Comparison of ENCODE assay signal across 8 cellular contexts in genomic region chr3:120561251-120562045, GRCh38. TPM values are rescaled to one million over a fixed set of nuclear protein-coding genes. Genes with fewer than 3 reads are reported as not detected.
DNase-seq lines count a peak whose midpoint lies in the region; ATAC-seq and TF ChIP-seq lines count a peak whose summit lies in the region.

No MANE protein-coding gene starts in this region.

- peaks cover 14% of the 10 kb centered on the region for H3K4me1 Mint-ChIP-seq in activated T-helper 17 cell treated with anti-CD3 and anti-CD28 coated beads, Interleukin-2, amount 50 U/mL, for 72 hours

- no peaks in the 10 kb centered on the region for H3K9me3 Mint-ChIP-seq in activated T-helper 17 cell treated with anti-CD3 and anti-CD28 coated beads, Interleukin-2, amount 50 U/mL, for 72 hours

- no peaks in the 10 kb centered on the region for H3K27me3 ChIP-seq in foreskin keratinocyte
- no peaks in the 10 kb centered on the region for H3K27me3 ChIP-seq in ovary
- no peaks in the 10 kb centered on the region for H3K27me3 ChIP-seq in upper lobe of left lung

- TF ChIP-seq EP300 in ovary (IDR thresholded peaks at IDR 0.05) (no peak), upper lobe of left lung (IDR thresholded peaks at IDR 0.05) (no peak)

- H3K36me3 ChIP-seq in ovary (no peaks in the 10 kb centered on the region), upper lobe of left lung (no peaks in the 10 kb centered on the region)

- DNase-seq in DMS114 treated with DMSO at 0.1 percent for 48 hours (lab: John Stamatoyannopoulos, UW; ENCODE audit: unreplicated experiment) = peak; percentile 33
- DNase-seq in LHCN-M2 (ENCODE audit: low read depth) = peak; percentile 56
- peak; percentile 45 for DNase-seq in RWPE1 (ENCODE audit: low spot score)
- DNase-seq in foreskin keratinocyte = peak in 1 of 2 donors; percentile 24
- DNase-seq in ovary = peak; percentile 67 to 85 (median 80)
- peak in 1 of 2 donors; percentile 64 for DNase-seq in upper lobe of left lung

- intact Hi-C loops in ovary (cut with DNase I) = loop anchor here in 1 of 4 donors (10.0 kb wide), 1 partner anchor 183 kb away; the partner anchor contains the start of genes GTF2E1 and RABL3

- TF ChIP-seq CTCF in RWPE1 (conservative IDR thresholded peaks at IDR 0.05; ENCODE audit: low read depth) (peak; percentile 86), foreskin keratinocyte (conservative IDR thresholded peaks at IDR 0.05) (peak; percentile 85), ovary (IDR thresholded peaks at IDR 0.05) (peak; percentile 60 to 66 (median 62)), upper lobe of left lung (IDR thresholded peaks at IDR 0.05) (peak; percentile 46 to 87 (median 68))

- no peak overlapping the region for H3K27ac ChIP-seq in RWPE1
- no peak overlapping the region for H3K27ac ChIP-seq in foreskin keratinocyte
- H3K27ac ChIP-seq in ovary = peak overlapping the region in 1 of 2 donors; percentile 11
- H3K27ac ChIP-seq in upper lobe of left lung = no peak overlapping the region

- no peaks in the 10 kb centered on the region for H3K36me3 Mint-ChIP-seq in activated T-helper 17 cell treated with anti-CD3 and anti-CD28 coated beads, Interleukin-2, amount 50 U/mL, for 72 hours (ENCODE audit: low read depth)

- WGBS in ovary, 3 donors = 24 to 27% (median 25%) methylated on average over 10 of the region's 10 CpGs
- 33 to 39% methylated on average over 10 of the region's 10 CpGs for WGBS in upper lobe of left lung, 2 donors

- CTCF ChIA-PET in RWPE1 (lab: Yijun Ruan, JAX) = interaction anchor here (0.5 to 2.2 kb wide), 14 partner anchors 34 to 1981 kb away, joined by 3 to 9 read pairs (median 3); partner anchors contain the start of genes HGD and NDUFB4

- ATAC-seq in GM21529 (IDR thresholded peaks at IDR 0.05; ENCODE audit: unreplicated experiment) = peak; percentile 55
- peak; percentile 55 for ATAC-seq in activated T-helper 17 cell treated with anti-CD3 and anti-CD28 coated beads, Interleukin-2, amount 50 U/mL, for 72 hours (replicated peaks)
- ATAC-seq in foreskin keratinocyte = peak; percentile 53
- ATAC-seq in upper lobe of left lung (ENCODE audit: low FRiP score in 2 of 2) = peak; percentile 60

- TF ChIP-seq POLR2A in ovary (IDR thresholded peaks at IDR 0.05) = no peak
- no peak for TF ChIP-seq POLR2A in upper lobe of left lung (IDR thresholded peaks at IDR 0.05)

- H3K4me3 ChIP-seq in ovary (no peak overlapping the region), upper lobe of left lung (no peak overlapping the region)

- H3K9me3 ChIP-seq in ovary (no peaks in the 10 kb centered on the region), upper lobe of left lung (no peaks in the 10 kb centered on the region)

- H3K27me3 Mint-ChIP-seq in activated T-helper 17 cell treated with anti-CD3 and anti-CD28 coated beads, Interleukin-2, amount 50 U/mL, for 72 hours = peaks cover 4% of the 10 kb centered on the region

- H3K4me1 ChIP-seq in foreskin keratinocyte (no peaks in the 10 kb centered on the region), ovary (ENCODE audit: insufficient read depth) (peaks cover 10% of the 10 kb centered on the region), upper lobe of left lung (peaks cover 13 to 29% (median 14%) of the 10 kb centered on the region in 4 donors)

- no peak overlapping the region for H3K4me3 Mint-ChIP-seq in activated T-helper 17 cell treated with anti-CD3 and anti-CD28 coated beads, Interleukin-2, amount 50 U/mL, for 72 hours

- H3K27ac Mint-ChIP-seq in activated T-helper 17 cell treated with anti-CD3 and anti-CD28 coated beads, Interleukin-2, amount 50 U/mL, for 72 hours = peak overlapping the region; percentile 20

- POLR2A ChIA-PET in RWPE1 (lab: Yijun Ruan, JAX; ENCODE audit: low non-redundant PET) = no interaction called here

RNA-seq across cellular contexts. Expression of gene NDUFB4, which starts 34.7 kb away (rescaled TPM):
- total RNA-seq in LHCN-M2 (2014; rRNA removed) (60.4 and 90.0 TPM in 2 replicates), foreskin keratinocyte (164 and 169 TPM in 2 replicates), ovary (100 to 1,000 TPM in 3 of 7 donors, 10 to 100 TPM in 4; 58.2 to 145 (median 89.4) TPM), upper lobe of left lung (100 to 1,000 TPM in 1 of 6 donors, 10 to 100 TPM in 5; 29.2 to 105 (median 79.4) TPM)
- polyA plus RNA-seq in LHCN-M2 (2012) = 267 TPM
- total RNA-seq in activated T-helper 17 cell treated with anti-CD3 and anti-CD28 coated beads, Interleukin-2, amount 50 U/mL, for 72 hours = 100 to 1,000 TPM; 149 to 229 TPM
- polyA plus RNA-seq in foreskin keratinocyte (264 and 273 TPM in 2 replicates), ovary (100 to 1,000 TPM; 147 to 183 TPM)
